8 cellular contexts compared by ENCODE assay signal in genomic region chr7:121081327-121081936, GRCh38.
DNase-seq lines count a peak whose midpoint lies in the region; ATAC-seq and TF ChIP-seq lines count a peak whose summit lies in the region.

No MANE protein-coding gene starts in this region.

- H3K4me3 ChIP-seq in cardiac muscle cell (no peak overlapping the region), gastrocnemius medialis (no peak overlapping the region)

- intact Hi-C loops in gastrocnemius medialis (cut with DNase I; ENCODE audit: low total_unique reads) = loop anchor here (1.0 kb wide), 1 partner anchor 93 kb away; the partner anchor contains the start of gene CPED1

- H3K4me1 ChIP-seq in cardiac muscle cell (ENCODE audit: low read depth) (peaks cover 9% of the 10 kb centered on the region), gastrocnemius medialis (peaks cover 80 to 87% of the 10 kb centered on the region in 2 donors)

- no peak for TF ChIP-seq POLR2A in gastrocnemius medialis (IDR thresholded peaks at IDR 0.05)

- peak; percentile 84 for TF ChIP-seq CTCF in C4-2B (conservative IDR thresholded peaks at IDR 0.05)
- TF ChIP-seq CTCF in VCaP (conservative IDR thresholded peaks at IDR 0.05) = peak; percentile 88
- peak; percentile 66 for TF ChIP-seq CTCF in cardiac muscle cell (IDR thresholded peaks at IDR 0.05; ENCODE audit: low read depth, low read length)
- TF ChIP-seq CTCF in gastrocnemius medialis (IDR thresholded peaks at IDR 0.05 in 4 of 5, conservative IDR thresholded peaks at IDR 0.05 in 1 of 5) = peak; percentile 73 to 84 (median 77)

- no peaks in the 10 kb centered on the region for H3K27me3 ChIP-seq in cardiac muscle cell
- no peaks in the 10 kb centered on the region for H3K27me3 ChIP-seq in gastrocnemius medialis

- peak; percentile 39 to 72 for DNase-seq in NCI-H2081 (lab: John Stamatoyannopoulos, UW)
- DNase-seq in cardiac muscle cell (ENCODE audit: low read depth in 1 of 2, low spot score in 1 of 2) = peak; percentile 63 to 83
- DNase-seq in gastrocnemius medialis = no peak
- DNase-seq in HuH-7 (ENCODE audit: low spot score) = no peak

- in situ Hi-C loops in gastrocnemius medialis (cut with MboI; ENCODE audit: low sequenced_read_pairs in 4 of 4) = loop anchor here in 3 of 4 donors (5.0 kb wide), 2 partner anchors 89 to 94 kb away; partner anchors contain the start of gene CPED1 (in 2 of the 3)

- H3K27ac ChIP-seq in C4-2B (no peak overlapping the region), VCaP (no peak overlapping the region), cardiac muscle cell (no peak overlapping the region), gastrocnemius medialis (peak overlapping the region; percentile 69 to 90 (median 80))

- H3K9me3 ChIP-seq in cardiac muscle cell (ENCODE audit: low read depth) (no peaks in the 10 kb centered on the region), gastrocnemius medialis (no peaks in the 10 kb centered on the region)

- ATAC-seq in GM18520 (IDR thresholded peaks at IDR 0.05; ENCODE audit: unreplicated experiment) (peak; percentile 65), HG02973 (IDR thresholded peaks at IDR 0.05; ENCODE audit: unreplicated experiment) (peak; percentile 82), gastrocnemius medialis (peak; percentile 48 to 53)

- H3K36me3 ChIP-seq in cardiac muscle cell (no peaks in the 10 kb centered on the region), gastrocnemius medialis (no peaks in the 10 kb centered on the region)

Comparison
In these comparisons a context has a peak if more than half of its experiments do, and no peak if none do; other contexts are left out.
1. H3K27ac ChIP-seq: peak in gastrocnemius medialis (4 of 4); none in C4-2B (single experiment), VCaP (single experiment) and cardiac muscle cell (single experiment).
2. DNase-seq: peak in NCI-H2081 (2 of 2) and cardiac muscle cell (2 of 2); none in gastrocnemius medialis (0 of 2) and HuH-7 (single experiment).
3. Peak in every context shown above with its lines, with median percentiles within 50 percentile points of each other: CTCF ChIP-seq and ATAC-seq.